ENCODE assay signal across 12 cellular contexts in the genomic region with DNA sequence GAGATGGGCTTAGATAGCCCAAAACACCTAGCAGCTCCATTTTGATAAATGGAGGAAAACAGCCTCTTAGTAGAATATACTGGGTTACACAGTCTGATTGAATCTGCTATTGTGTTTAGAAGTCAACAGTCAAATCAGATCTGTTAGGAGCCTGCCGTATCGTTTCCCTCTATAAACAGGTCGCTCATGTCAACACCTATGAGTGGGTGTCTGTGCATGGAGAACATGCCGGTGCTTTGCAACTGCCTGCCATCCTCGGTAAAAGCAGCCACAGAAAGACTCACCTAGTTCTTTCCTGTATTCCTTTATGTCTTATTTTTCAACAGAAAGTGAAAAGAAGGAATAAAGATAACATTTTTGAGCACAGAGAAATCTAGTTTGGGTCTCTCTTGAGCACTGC.
DNase-seq lines count a peak whose midpoint lies in the region; ATAC-seq and TF ChIP-seq lines count a peak whose summit lies in the region.
"Had no signal": no experiment of that assay in that cellular context is flagged by ENCODE, and none has a peak within 500 bp of the region (broad histone marks: within the 10 kb centered on the region; RNA-seq: fewer than 3 reads in every experiment).

No MANE protein-coding gene starts in this region.

- intact Hi-C loops in CD4-positive, alpha-beta memory T cell (cut with micrococcal nuclease): loop anchor here (1.0 kb wide), 1 partner anchor 12 kb away; no protein-coding TSS in a partner anchor

- H3K36me3 Mint-ChIP-seq in CD4-positive, alpha-beta memory T cell: peaks cover 91 to 94% of the 10 kb centered on the region in 2 donors
- peaks cover 99% of the 10 kb centered on the region for H3K36me3 Mint-ChIP-seq in central memory CD8-positive, alpha-beta T cell (ENCODE audit: insufficient read depth)

- POLR2A ChIA-PET in CD4-positive, alpha-beta memory T cell (lab: Charles Lee; ENCODE audit: partially characterized antibody): interaction anchor here (0.9 to 17.8 kb wide), 7 partner anchors 6 to 448 kb away, joined by 5 to 1148 read pairs (median 37); no protein-coding TSS in a partner anchor

- H2AFZ ChIP-seq in osteoblast (ENCODE audit: low read length): no peak overlapping the region
- H2AFZ ChIP-seq: PC-9 had no signal

- H3K27ac Mint-ChIP-seq in CD4-positive, alpha-beta memory T cell: peak overlapping the region; percentile 90 to 99 (median 97)
- H3K27ac Mint-ChIP-seq in central memory CD8-positive, alpha-beta T cell (ENCODE audit: low read depth): peak overlapping the region; percentile 90

- DNase-seq in CD4-positive, alpha-beta memory T cell: no peak
- DNase-seq in central memory CD8-positive, alpha-beta T cell (ENCODE audit: low spot score in 2 of 2): no peak
- DNase-seq in osteoblast (ENCODE audit: insufficient read length, low spot score, missing footprints) (peak; percentile 17), H4 (ENCODE audit: low spot score) (no peak), iPS-NIHi7 (ENCODE audit: extremely low spot score) (no peak), AG20443 (ENCODE audit: low spot score) (no peak)
- no peak for DNase-seq in stimulated activated CD4-positive, alpha-beta T cell treated with anti-CD3 and anti-CD28 coated beads, Interleukin-2, amount 100 ng/mL, for 48 hours
- DNase-seq: effector CD8-positive, alpha-beta T cell; NCI-H510A; PC-9 had no signal

- H3K27ac ChIP-seq in CD4-positive, alpha-beta memory T cell (ENCODE audit: low read depth, low read length): peak overlapping the region; percentile 89
- peak overlapping the region; percentile 85 for H3K27ac ChIP-seq in osteoblast (ENCODE audit: low read depth, low read length)
- H3K27ac ChIP-seq: ascending aorta, PC-9 had no signal

- no peak for TF ChIP-seq CTCF in osteoblast (IDR thresholded peaks at IDR 0.05; ENCODE audit: extremely low read depth, low read depth, low read length)

- no peak for ATAC-seq in central memory CD8-positive, alpha-beta T cell (replicated peaks; ENCODE audit: extremely low read depth, poor library complexity, severe bottlenecking)

- peak overlapping the region; percentile 10 to 81 (median 68) for H3K4me3 Mint-ChIP-seq in CD4-positive, alpha-beta memory T cell
- H3K4me3 Mint-ChIP-seq in central memory CD8-positive, alpha-beta T cell: peak overlapping the region; percentile 47

- H3K4me2 ChIP-seq in osteoblast (ENCODE audit: insufficient read depth, low read length): peak overlapping the region; percentile 37
- H3K4me2 ChIP-seq: PC-9 had no signal

- H4K20me1 ChIP-seq in osteoblast (ENCODE audit: insufficient read depth, low read length): peaks cover 17% of the 10 kb centered on the region

- no peaks in the 10 kb centered on the region for H3K9me3 ChIP-seq in CD4-positive, alpha-beta memory T cell (ENCODE audit: control insufficient read depth in 1 of 2, low read length in 2 of 2)
- H3K9me3 ChIP-seq in osteoblast (ENCODE audit: low read depth, low read length): no peaks in the 10 kb centered on the region
- H3K9me3 ChIP-seq: ascending aorta had no signal

- peaks cover 95% of the 10 kb centered on the region for H3K79me2 ChIP-seq in osteoblast (ENCODE audit: insufficient read depth, low read length)

- H3K9me3 Mint-ChIP-seq in CD4-positive, alpha-beta memory T cell: peaks cover 0 to 7% (median 0%) of the 10 kb centered on the region in 8 donors
- no peaks in the 10 kb centered on the region for H3K9me3 Mint-ChIP-seq in central memory CD8-positive, alpha-beta T cell

- CTCF ChIA-PET in CD4-positive, alpha-beta memory T cell (lab: Charles Lee; ENCODE audit: partially characterized antibody): interaction anchor here (0.5 to 6.2 kb wide), 11 partner anchors 9 to 185 kb away, joined by 3 to 50 read pairs (median 4); no protein-coding TSS in a partner anchor

- H3K36me3 ChIP-seq in CD4-positive, alpha-beta memory T cell (ENCODE audit: insufficient read depth, low read length): peaks cover 86% of the 10 kb centered on the region
- peaks cover 62% of the 10 kb centered on the region for H3K36me3 ChIP-seq in osteoblast (ENCODE audit: insufficient read depth, low read length)

- H3K4me3 ChIP-seq in CD4-positive, alpha-beta memory T cell (ENCODE audit: low read length in 2 of 2): peak overlapping the region in 1 of 2 donors; percentile 11
- no peak overlapping the region for H3K4me3 ChIP-seq in osteoblast (ENCODE audit: insufficient read depth, low read length)
- H3K4me3 ChIP-seq: ascending aorta, PC-9 had no signal

- peaks cover 99% of the 10 kb centered on the region for H3K4me1 ChIP-seq in CD4-positive, alpha-beta memory T cell (ENCODE audit: insufficient read depth, low read length)
- peaks cover 55% of the 10 kb centered on the region for H3K4me1 ChIP-seq in osteoblast (ENCODE audit: insufficient read depth, low read length)

- no peaks in the 10 kb centered on the region for H3K27me3 ChIP-seq in CD4-positive, alpha-beta memory T cell (ENCODE audit: insufficient read depth, low read length)
- H3K27me3 ChIP-seq in osteoblast (ENCODE audit: insufficient read depth, low read length): no peaks in the 10 kb centered on the region
- H3K27me3 ChIP-seq: ascending aorta had no signal

- no peaks in the 10 kb centered on the region for H3K27me3 Mint-ChIP-seq in CD4-positive, alpha-beta memory T cell
- H3K27me3 Mint-ChIP-seq in central memory CD8-positive, alpha-beta T cell: no peaks in the 10 kb centered on the region

- peaks cover 92 to 99% (median 95%) of the 10 kb centered on the region in 4 donors for H3K4me1 Mint-ChIP-seq in CD4-positive, alpha-beta memory T cell
- peaks cover 93% of the 10 kb centered on the region for H3K4me1 Mint-ChIP-seq in central memory CD8-positive, alpha-beta T cell

TF ChIP-seq in PFSK-1, 5 proteins besides CTCF, POLR2A, EP300 and RAD21:
- TF ChIP-seq SIN3A (IDR thresholded peaks at IDR 0.05; ENCODE audit: borderline replicate concordance, insufficient read depth, low read length) (no peak), POLR2AphosphoS5 (IDR thresholded peaks at IDR 0.05; ENCODE audit: low read depth, low read length) (0 out of 2 replicates have a peak, but pooled peaks have one; percentile 8), TAF1 (IDR thresholded peaks at IDR 0.05; ENCODE audit: borderline replicate concordance, insufficient read depth, low read length) (no peak)
TF ChIP-seq in PFSK-1: peak in this region for 1.
